Comparison of ENCODE assay signal across 19 cellular contexts in the genomic region with DNA sequence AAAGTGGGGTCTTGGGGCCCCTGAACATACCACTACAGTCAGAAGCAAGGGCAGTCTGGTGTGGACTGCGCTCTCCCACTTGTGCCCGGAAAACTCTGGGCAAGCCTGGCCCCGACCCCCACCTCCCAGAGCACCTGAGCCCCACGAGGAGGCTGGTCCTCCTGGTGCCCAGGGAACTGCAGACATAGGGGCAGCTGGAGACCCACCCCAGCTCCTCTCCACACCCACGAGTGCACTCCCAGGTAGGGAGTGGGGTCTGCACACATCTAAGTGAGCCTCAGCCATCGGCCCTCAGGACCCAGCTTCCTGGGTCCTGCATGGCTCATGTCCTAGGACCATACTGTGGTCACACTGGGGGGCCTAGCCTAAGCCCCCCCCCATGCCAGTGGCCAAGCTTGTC. TPM values are rescaled to one million over a fixed set of nuclear protein-coding genes. Genes with fewer than 3 reads are reported as not detected.
DNase-seq lines count a peak whose midpoint lies in the region; ATAC-seq, FAIRE-seq and TF ChIP-seq lines count a peak whose summit lies in the region.
"Had no signal": no experiment of that assay in that cellular context is flagged by ENCODE, and none has a peak within 500 bp of the region (broad histone marks: within the 10 kb centered on the region; RNA-seq: fewer than 3 reads in every experiment).

No MANE protein-coding gene starts in this region.

- H3K4me2 ChIP-seq in osteoblast (ENCODE audit: insufficient read depth, low read length) = no peak overlapping the region

- H3K79me2 ChIP-seq in osteoblast (ENCODE audit: insufficient read depth, low read length) = no peaks in the 10 kb centered on the region

- H3K4me1 ChIP-seq in right atrium auricular region = no peaks in the 10 kb centered on the region
- H3K4me1 ChIP-seq in kidney (ENCODE audit: control insufficient read depth in 1 of 2, insufficient read depth in 1 of 2, low read depth in 1 of 2, low read length in 2 of 2) = no peaks in the 10 kb centered on the region
- no peaks in the 10 kb centered on the region for H3K4me1 ChIP-seq in osteoblast (ENCODE audit: insufficient read depth, low read length)
- H3K4me1 ChIP-seq in upper lobe of right lung = no peaks in the 10 kb centered on the region
- H3K4me1 ChIP-seq: SJSA1 had no signal

- H3K9me3 ChIP-seq in right atrium auricular region = peaks cover 0 to 23% of the 10 kb centered on the region in 2 donors
- peaks cover 2 to 12% of the 10 kb centered on the region in 2 donors for H3K9me3 ChIP-seq in kidney (ENCODE audit: control insufficient read depth in 1 of 2, low read length in 2 of 2)
- peaks cover 3% of the 10 kb centered on the region for H3K9me3 ChIP-seq in osteoblast (ENCODE audit: low read depth, low read length)
- no peaks in the 10 kb centered on the region for H3K9me3 ChIP-seq in upper lobe of right lung

- H3K36me3 ChIP-seq in right atrium auricular region = no peaks in the 10 kb centered on the region
- H3K36me3 ChIP-seq in kidney (ENCODE audit: control insufficient read depth in 1 of 2, insufficient read depth in 2 of 2, low read length in 2 of 2) = no peaks in the 10 kb centered on the region
- no peaks in the 10 kb centered on the region for H3K36me3 ChIP-seq in osteoblast (ENCODE audit: insufficient read depth, low read length)
- no peaks in the 10 kb centered on the region for H3K36me3 ChIP-seq in upper lobe of right lung
- H3K36me3 ChIP-seq: SJSA1 had no signal

- no peaks in the 10 kb centered on the region for H3K27me3 ChIP-seq in right atrium auricular region
- no peaks in the 10 kb centered on the region for H3K27me3 ChIP-seq in osteoblast (ENCODE audit: insufficient read depth, low read length)
- no peaks in the 10 kb centered on the region for H3K27me3 ChIP-seq in upper lobe of right lung
- H3K27me3 ChIP-seq: SJSA1 had no signal

- FAIRE-seq in kidney (lab: Jason Lieb, UNC) = no peak

- TF ChIP-seq CTCF in right atrium auricular region (IDR thresholded peaks at IDR 0.05) = no peak
- TF ChIP-seq CTCF in kidney (IDR thresholded peaks at IDR 0.05; ENCODE audit: borderline replicate concordance, extremely low read depth, insufficient read depth) = no peak
- no peak for TF ChIP-seq CTCF in osteoblast (IDR thresholded peaks at IDR 0.05; ENCODE audit: extremely low read depth, low read depth, low read length)
- no peak for TF ChIP-seq CTCF in upper lobe of right lung (IDR thresholded peaks at IDR 0.05)

- no peak overlapping the region for H3K9ac ChIP-seq in kidney (ENCODE audit: low read length in 2 of 2)

- no peaks in the 10 kb centered on the region for H4K20me1 ChIP-seq in osteoblast (ENCODE audit: insufficient read depth, low read length)

- ATAC-seq in left ventricle myocardium superior = no peak
- no peak for ATAC-seq in upper lobe of right lung
- no peak for ATAC-seq in GM19395 (IDR thresholded peaks at IDR 0.05; ENCODE audit: unreplicated experiment)

- no peak overlapping the region for H2AFZ ChIP-seq in osteoblast (ENCODE audit: low read length)

- intact Hi-C loops in left ventricle myocardium superior (cut with micrococcal nuclease) = no loop called here
- intact Hi-C loops in kidney (cut with DNase I) = no loop called here
- intact Hi-C loops in upper lobe of right lung (cut with DNase I) = no loop called here

- H3K27ac ChIP-seq in right atrium auricular region (no peak overlapping the region), kidney (ENCODE audit: low read depth in 2 of 2, low read length in 2 of 2) (no peak overlapping the region), osteoblast (ENCODE audit: low read depth, low read length) (no peak overlapping the region), upper lobe of right lung (no peak overlapping the region)
- H3K27ac ChIP-seq: SJSA1 had no signal

- DNase-seq in left ventricle myocardium superior (peak; percentile 21), right atrium auricular region (ENCODE audit: low spot score) (no peak), kidney (peak; percentile 42), osteoblast (ENCODE audit: insufficient read length, low spot score, missing footprints) (peak; percentile 22), upper lobe of right lung (peak; percentile 40), NCI-H1105 treated with DMSO at 0.1 percent for 48 hours (lab: John Stamatoyannopoulos, UW) (no peak), SK-N-DZ (ENCODE audit: low spot score) (no peak)
- DNase-seq: ACHN, C1 segment of cervical spinal cord, DMS79 treated with DMSO at 0.1 percent for 48 hours, H9, KG1, MV-4-11, NCI-H1436, NCI-H2029, NCI-H345, NCI-H526 had no signal

- H3K4me3 ChIP-seq in right atrium auricular region (no peak overlapping the region), kidney (ENCODE audit: low read length in 2 of 2) (no peak overlapping the region), osteoblast (ENCODE audit: insufficient read depth, low read length) (no peak overlapping the region), upper lobe of right lung (no peak overlapping the region)
- H3K4me3 ChIP-seq: SJSA1 had no signal

RNA-seq across cellular contexts. Expression of a gene that starts 16.1 kb away (rescaled TPM):
- total RNA-seq in left ventricle myocardium superior = 177 TPM
- 100 to 1,000 TPM in 1 of 2 donors, 10 to 100 TPM in 1; 77.4 to 103 TPM for total RNA-seq in right atrium auricular region
- 124 TPM for total RNA-seq in kidney
- 18.4 TPM for polyA plus RNA-seq in kidney (ENCODE audit: insufficient read depth, low read depth, low replicate concordance)
- 44.8 and 54.3 TPM in 2 replicates for total RNA-seq in osteoblast
- total RNA-seq in upper lobe of right lung = 24.8 TPM
- polyA plus RNA-seq in SK-N-DZ (2014; cell fraction: cytosol; rRNA removed) = 32.6 and 50.2 TPM in 2 replicates
- polyA plus RNA-seq in SK-N-DZ (2014; cell fraction: nucleus; rRNA removed) = 75.2 and 80.4 TPM in 2 replicates

Comparison
In these comparisons a context has a peak if more than half of its experiments do, and no peak if none do; other contexts are left out.
1. DNase-seq: peak in left ventricle myocardium superior (single experiment), kidney (single experiment), osteoblast (single experiment) and upper lobe of right lung (single experiment); none in right atrium auricular region (single experiment), NCI-H1105 treated with DMSO at 0.1 percent for 48 hours (single experiment) and SK-N-DZ (single experiment).